25 cellular contexts compared by ENCODE assay signal in genomic region chr16:68197250-68197649, GRCh38. TPM values are rescaled to one million over a fixed set of nuclear protein-coding genes. Genes with fewer than 3 reads are reported as not detected.
A peak's percentile ranks its signal among the peaks of the same experiment; 100 is the strongest.
DNase-seq lines count a peak whose midpoint lies in the region; ATAC-seq, FAIRE-seq and TF ChIP-seq lines count a peak whose summit lies in the region.
"Had no signal": no experiment of that assay in that cellular context is flagged by ENCODE, and none has a peak within 500 bp of the region (broad histone marks: within the 10 kb centered on the region; RNA-seq: fewer than 3 reads in every experiment).

No MANE protein-coding gene starts in this region.

- no peak overlapping the region for H2BK15ac ChIP-seq in IMR-90 (ENCODE audit: low read depth, low read length)
- no peak overlapping the region for H2BK15ac ChIP-seq in mesenchymal stem cell (ENCODE audit: low read depth, poor library complexity, severe bottlenecking)

- no peak for TF ChIP-seq POLR2A in IMR-90 (IDR thresholded peaks at IDR 0.05; ENCODE audit: low read depth, low read length)
- TF ChIP-seq POLR2A in testis (IDR thresholded peaks at IDR 0.05): no peak

- 0 out of 2 replicates have a peak, but pooled peaks cover 3% of the 10 kb centered on the region for H3K9me1 ChIP-seq in IMR-90 (ENCODE audit: insufficient read depth, low read length)

- H2BK120ac ChIP-seq in IMR-90 (ENCODE audit: low read depth, low read length) (no peak overlapping the region), mesenchymal stem cell (ENCODE audit: low read depth, low read length) (no peak overlapping the region)

- H4K91ac ChIP-seq in IMR-90 (ENCODE audit: insufficient read depth, low read depth, low read length): no peak overlapping the region
- H4K91ac ChIP-seq in mesenchymal stem cell (ENCODE audit: low read length): no peak overlapping the region

- H3F3A ChIP-seq in PC-9 (ENCODE audit: insufficient read depth, low read depth): peaks cover 16% of the 10 kb centered on the region

- H2AK9ac ChIP-seq in IMR-90 (replicated peaks; ENCODE audit: low read depth, low read length, poor library complexity): no peak overlapping the region

- H4K5ac ChIP-seq in IMR-90 (ENCODE audit: low read depth, low read length): no peak overlapping the region

- H3K27ac Mint-ChIP-seq in Calu3 (ENCODE audit: unreplicated experiment): no peak overlapping the region
- H3K27ac Mint-ChIP-seq: activated T-helper 2 cell treated with anti-CD3 and anti-CD28 coated beads, Interferon-gamma antibody, Interleukin-2, Interleukin-4, amounts not matched to agents 10 μg/mL and 5 μg/mL and 100 μg/mL, durations not matched to agents 14 hours and 24 hours and 36 hours had no signal

- no peak for TF ChIP-seq CTCF in Calu3 (IDR thresholded peaks at IDR 0.05; ENCODE audit: unreplicated experiment)
- TF ChIP-seq CTCF in IMR-90 (conservative IDR thresholded peaks at IDR 0.05; ENCODE audit: low read depth, low read length): no peak
- TF ChIP-seq CTCF in brain microvascular endothelial cell (IDR thresholded peaks at IDR 0.05; ENCODE audit: low read depth, low read length, missing control alignments): no peak
- TF ChIP-seq CTCF in PC-9 (conservative IDR thresholded peaks at IDR 0.05): no peak
- no peak for TF ChIP-seq CTCF in testis (IDR thresholded peaks at IDR 0.05)
- no peak for TF ChIP-seq CTCF in dorsolateral prefrontal cortex (IDR thresholded peaks at IDR 0.05 in 54 of 56, conservative IDR thresholded peaks at IDR 0.05 in 2 of 56; ENCODE audit: low read depth in 1 of 56, partially characterized antibody in 56 of 56)

- H2AK5ac ChIP-seq in IMR-90 (ENCODE audit: low read depth, low read length) (no peak overlapping the region), mesenchymal stem cell (ENCODE audit: low read length, severe bottlenecking) (no peak overlapping the region)

- H3K56ac ChIP-seq in IMR-90 (ENCODE audit: extremely low read depth, insufficient read depth, low read length): no peak overlapping the region

- H3K27me3 ChIP-seq in IMR-90 (ENCODE audit: control insufficient read depth, insufficient read depth, low read length): no peaks in the 10 kb centered on the region
- H3K27me3 ChIP-seq in brain microvascular endothelial cell (replicated peaks): no peaks in the 10 kb centered on the region
- H3K27me3 ChIP-seq in mesenchymal stem cell (ENCODE audit: control insufficient read depth in 1 of 2, insufficient read depth in 1 of 2, low read length in 2 of 2): no peaks in the 10 kb centered on the region
- H3K27me3 ChIP-seq in PC-9 (ENCODE audit: insufficient read depth, low read depth): no peaks in the 10 kb centered on the region
- no peaks in the 10 kb centered on the region for H3K27me3 ChIP-seq in testis
- H3K27me3 ChIP-seq in dorsolateral prefrontal cortex: no peaks in the 10 kb centered on the region
- H3K27me3 ChIP-seq: gastroesophageal sphincter, left lung, tibial nerve had no signal

- CTCF ChIA-PET in Calu3 (lab: Charles Lee): interaction anchor here (0.6 kb wide), 1 partner anchor 402 kb away, joined by 3 read pairs; no protein-coding TSS in a partner anchor
- CTCF ChIA-PET in IMR-90 (lab: Yijun Ruan, JAX): no interaction called here
- CTCF ChIA-PET in PC-9 (lab: Charles Lee): no interaction called here

- ATAC-seq in IMR-90 (ENCODE audit: low read depth): peak; percentile 57
- ATAC-seq: CD8-positive, alpha-beta T cell; gastroesophageal sphincter; left lung; stimulated activated naive CD8-positive, alpha-beta T cell treated with anti-CD3 and anti-CD28 coated beads, Interleukin-15, Interleukin-2, amounts not matched to agents 100 U/mL and 50 U/mL, for 24 hours had no signal

- H3K9me3 ChIP-seq in IMR-90 (ENCODE audit: control insufficient read depth, insufficient read depth, low read length) (no peaks in the 10 kb centered on the region), mesenchymal stem cell (ENCODE audit: control insufficient read depth, low read length) (no peaks in the 10 kb centered on the region), PC-9 (ENCODE audit: insufficient read depth, low read depth) (no peaks in the 10 kb centered on the region), testis (no peaks in the 10 kb centered on the region)
- H3K9me3 ChIP-seq: gastroesophageal sphincter, left lung, prostate gland, tibial nerve had no signal

- H3K23ac ChIP-seq in IMR-90 (ENCODE audit: low read depth, low read length) (no peak overlapping the region), mesenchymal stem cell (ENCODE audit: low read length in 2 of 2) (no peak overlapping the region)

- in situ Hi-C loops in IMR-90 (cut with MboI; ENCODE audit: low sequenced_read_pairs) (no loop called here), brain microvascular endothelial cell (cut with HindIII; ENCODE audit: low pct_ligation_motif_present, low sequenced_read_pairs) (no loop called here)

- no peak overlapping the region for H3K9ac ChIP-seq in IMR-90 (ENCODE audit: low read depth, low read length)
- H3K9ac ChIP-seq in mesenchymal stem cell (ENCODE audit: low read length): no peak overlapping the region

- H3K36me3 ChIP-seq in IMR-90 (ENCODE audit: control insufficient read depth, insufficient read depth, low read length) (peaks cover 4% of the 10 kb centered on the region; the same call in 1 of the 2 replicates), brain microvascular endothelial cell (replicated peaks) (no peaks in the 10 kb centered on the region), mesenchymal stem cell (ENCODE audit: control insufficient read depth in 1 of 2, insufficient read depth in 2 of 2, low read depth in 1 of 2, low read length in 2 of 2) (peaks cover 4 to 19% of the 10 kb centered on the region in 2 experiments), PC-9 (ENCODE audit: low read depth) (no peaks in the 10 kb centered on the region), testis (ENCODE audit: low read depth, missing control alignments) (no peaks in the 10 kb centered on the region)
- H3K36me3 ChIP-seq: prostate gland had no signal

- no peak for TF ChIP-seq RAD21 in IMR-90 (IDR thresholded peaks at IDR 0.05; ENCODE audit: low read length)

- H3K4me3 ChIP-seq in IMR-90 (ENCODE audit: insufficient read depth, low read depth, low read length) (no peak overlapping the region), brain microvascular endothelial cell (ENCODE audit: low read depth, low read length) (no peak overlapping the region), mesenchymal stem cell (ENCODE audit: insufficient read depth in 1 of 2, low read depth in 1 of 2, low read length in 2 of 2) (no peak overlapping the region), PC-9 (no peak overlapping the region), testis (no peak overlapping the region), dorsolateral prefrontal cortex (no peak overlapping the region)
- H3K4me3 ChIP-seq: gastroesophageal sphincter, left lung, prostate gland, tibial nerve had no signal

- H3K18ac ChIP-seq in IMR-90 (ENCODE audit: low read depth, low read length): no peak overlapping the region
- peak overlapping the region in 1 of 2 experiments; percentile 18 for H3K18ac ChIP-seq in mesenchymal stem cell (ENCODE audit: low read depth in 1 of 2, low read length in 2 of 2)

- H3K4ac ChIP-seq in IMR-90 (ENCODE audit: low read depth, low read length) (no peak overlapping the region), mesenchymal stem cell (ENCODE audit: low read depth in 1 of 2, low read length in 2 of 2) (no peak overlapping the region)

- no peaks in the 10 kb centered on the region for H3K79me2 ChIP-seq in PC-9 (ENCODE audit: low read depth)

- H3K4me1 ChIP-seq in IMR-90 (ENCODE audit: control insufficient read depth, insufficient read depth, low read length): peaks cover 6% of the 10 kb centered on the region
- peaks cover 1% of the 10 kb centered on the region for H3K4me1 ChIP-seq in mesenchymal stem cell (ENCODE audit: control insufficient read depth, insufficient read depth, low read depth, low read length)
- H3K4me1 ChIP-seq in PC-9 (replicated peaks; ENCODE audit: insufficient read depth): peaks cover 17% of the 10 kb centered on the region
- H3K4me1 ChIP-seq in testis: peaks cover 3% of the 10 kb centered on the region
- H3K4me1 ChIP-seq: left lung, prostate gland had no signal

- H3K9me2 ChIP-seq in PC-9 (ENCODE audit: insufficient read depth): no peaks in the 10 kb centered on the region

- H2BK12ac ChIP-seq in mesenchymal stem cell (ENCODE audit: low read length in 2 of 2): no peak overlapping the region

- H3K4me2 ChIP-seq in IMR-90 (ENCODE audit: low read depth, low read length) (no peak overlapping the region), mesenchymal stem cell (ENCODE audit: low read length, poor library complexity, severe bottlenecking) (no peak overlapping the region), PC-9 (no peak overlapping the region)

- no TSS peak for BruUV-seq in Calu3 (replicated peaks; lab: Mats Ljungman, UMichigan)
- BruUV-seq in IMR-90 (replicated peaks; lab: Mats Ljungman, UMichigan): no TSS peak
- no TSS peak for BruUV-seq in PC-9 (replicated peaks; lab: Mats Ljungman, UMichigan)

- H2BK5ac ChIP-seq in IMR-90 (ENCODE audit: low read depth, low read length, poor library complexity, severe bottlenecking) (no peak overlapping the region), mesenchymal stem cell (ENCODE audit: low read depth, low read length, poor library complexity, severe bottlenecking) (no peak overlapping the region)

- H2AFZ ChIP-seq in IMR-90 (replicated peaks; ENCODE audit: low read length, poor library complexity) (no peak overlapping the region), mesenchymal stem cell (ENCODE audit: low read depth, low read length) (no peak overlapping the region), PC-9 (no peak overlapping the region)

- H4K8ac ChIP-seq in IMR-90 (ENCODE audit: low read depth in 2 of 2, low read length in 2 of 2): no peak overlapping the region; a peak in 1 of 4 replicates
- no peak overlapping the region for H4K8ac ChIP-seq in mesenchymal stem cell (ENCODE audit: low read length)

- H3K9me3 Mint-ChIP-seq in Calu3 (ENCODE audit: low read depth, unreplicated experiment): no peaks in the 10 kb centered on the region
- H3K9me3 Mint-ChIP-seq: activated T-helper 2 cell treated with anti-CD3 and anti-CD28 coated beads, Interferon-gamma antibody, Interleukin-2, Interleukin-4, amounts not matched to agents 10 μg/mL and 5 μg/mL and 100 μg/mL, durations not matched to agents 14 hours and 24 hours and 36 hours; CD8-positive, alpha-beta T cell had no signal

- POLR2A ChIA-PET in IMR-90 (lab: Charles Lee; ENCODE audit: unreplicated experiment): interaction anchor here (0.6 kb wide), 1 partner anchor 76 kb away, joined by 3 read pairs; no protein-coding TSS in a partner anchor
- POLR2A ChIA-PET in PC-9 (lab: Charles Lee; ENCODE audit: unreplicated experiment): no interaction called here

- peaks cover 5 to 9% of the 10 kb centered on the region in 2 experiments; a peak in 2 of 4 replicates for H3K79me1 ChIP-seq in IMR-90 (ENCODE audit: low read depth in 1 of 2, low read length in 2 of 2)
- peaks cover 13% of the 10 kb centered on the region for H3K79me1 ChIP-seq in mesenchymal stem cell (replicated peaks; ENCODE audit: low read length, poor library complexity, severe bottlenecking)

- H4K20me1 ChIP-seq in IMR-90 (ENCODE audit: insufficient read depth, low read length) (peaks cover 14% of the 10 kb centered on the region), PC-9 (ENCODE audit: insufficient read depth) (peaks cover 4% of the 10 kb centered on the region; the same call in 1 of the 2 replicates)

- intact Hi-C loops in Calu3 (cut with micrococcal nuclease; ENCODE audit: unreplicated experiment) (no loop called here), IMR-90 (cut with micrococcal nuclease) (no loop called here), PC-9 (cut with micrococcal nuclease; ENCODE audit: unreplicated experiment) (no loop called here), testis (cut with DNase I; ENCODE audit: low total_unique reads) (no loop called here), dorsolateral prefrontal cortex (cut with DNase I) (no loop called here)

- H3K36me3 Mint-ChIP-seq in Calu3 (ENCODE audit: insufficient read depth, unreplicated experiment): peaks cover 11% of the 10 kb centered on the region

- no peak for FAIRE-seq in frontal cortex (lab: Jason Lieb, UNC)
- FAIRE-seq: GM18507, TTC549 had no signal

- H3K27ac ChIP-seq in IMR-90 (ENCODE audit: insufficient read depth, low read length): no peak overlapping the region
- H3K27ac ChIP-seq in brain microvascular endothelial cell: no peak overlapping the region
- peak overlapping the region; percentile 82 for H3K27ac ChIP-seq in mesenchymal stem cell (ENCODE audit: low read length, poor library complexity, severe bottlenecking)
- no peak overlapping the region for H3K27ac ChIP-seq in PC-9
- no peak overlapping the region for H3K27ac ChIP-seq in testis
- H3K27ac ChIP-seq in dorsolateral prefrontal cortex: no peak overlapping the region
- H3K27ac ChIP-seq: gastroesophageal sphincter, left lung, prostate gland, tibial nerve had no signal

- no peaks in the 10 kb centered on the region for H3K27me3 Mint-ChIP-seq in Calu3 (ENCODE audit: unreplicated experiment)

- no peak overlapping the region for H3K4me3 Mint-ChIP-seq in Calu3 (ENCODE audit: low read depth, unreplicated experiment)
- H3K4me3 Mint-ChIP-seq: CD8-positive, alpha-beta T cell had no signal

- DNase-seq in Calu3: peak; percentile 11
- peak; percentile 40 for DNase-seq in IMR-90
- peak; percentile 45 for DNase-seq in brain microvascular endothelial cell
- peak; percentile 20 for DNase-seq in mesenchymal stem cell
- DNase-seq in PC-9: no peak
- no peak for DNase-seq in testis
- no peak for DNase-seq in frontal cortex (ENCODE audit: low spot score in 2 of 2)
- no peak for DNase-seq in dorsolateral prefrontal cortex
- DNase-seq: activated CD4-positive, alpha-beta T cell treated with anti-CD3 and anti-CD28 coated beads for 4 hours; CD8-positive, alpha-beta T cell; dermis blood vessel endothelial cell; DND-41; left lung; NCI-H1436; NCI-H2171 treated with DMSO at 0.1 percent for 48 hours; NCI-H69; SHP77 treated with DMSO at 0.1 percent for 48 hours; stimulated activated CD4-positive, alpha-beta T cell treated with anti-CD3 and anti-CD28 coated beads, Interleukin-4, amount 100 ng/mL, for 1 hour; stimulated activated naive CD8-positive, alpha-beta T cell treated with anti-CD3 and anti-CD28 coated beads, Interleukin-15, Interleukin-2, amounts not matched to agents 100 U/mL and 50 U/mL, for 24 hours had no signal

- H3K14ac ChIP-seq in IMR-90 (replicated peaks; ENCODE audit: low read depth, low read length) (no peak overlapping the region), mesenchymal stem cell (ENCODE audit: low read length in 2 of 2) (no peak overlapping the region)

- H3K4me1 Mint-ChIP-seq in Calu3 (ENCODE audit: low read depth, unreplicated experiment): peaks cover 11% of the 10 kb centered on the region

- WGBS in IMR-90 (ENCODE audit: extremely low coverage in 2 of 2, insufficient read length in 1 of 2), 2 experiments: no CpG with 5 or more reads among the region's 2 CpGs
- 98% methylated on average over 2 of the region's 2 CpGs for WGBS in mesenchymal stem cell
- 86 to 100% methylated on average over 2 of the region's 2 CpGs for WGBS in testis, 2 donors

- no peak overlapping the region for H2BK20ac ChIP-seq in IMR-90 (ENCODE audit: low read depth, low read length)

- dilution Hi-C loops in IMR-90 (cut with HindIII; ENCODE audit: low sequenced_read_pairs, unreplicated experiment): no loop called here

RNA-seq across cellular contexts. Expression of gene ESRP2, which starts 38.7 kb away (rescaled TPM):
- total RNA-seq in Calu3 (2022) (100 and 103 TPM in 2 replicates), IMR-90 (2012; rRNA removed) (under 0.01 TPM in 1 of 2 replicates, not detected in the other), PC-9 (2021) (36.4 and 45.0 TPM in 2 replicates), testis (10 to 100 TPM; 12.8 to 14.6 TPM), frontal cortex (not detected), dorsolateral prefrontal cortex (1 to 10 TPM in 7 of 120 experiments, under 1 TPM in 39, not detected in 74; 0.10 to 3.0 (median 0.37) TPM)
- polyA plus RNA-seq in IMR-90 (2012; rRNA removed) (0.07 and 0.14 TPM in 2 replicates), testis (ENCODE audit: insufficient read depth, low read depth, low replicate concordance) (30.6 TPM)
- polyA plus RNA-seq in IMR-90 (2012; cell fraction: cytosol; rRNA removed): 0.07 TPM in 1 of 2 replicates, not detected in the other
- polyA plus RNA-seq in IMR-90 (2012; cell fraction: nucleus; rRNA removed; ENCODE audit: low replicate concordance): 0.32 and 0.53 TPM in 2 replicates
- polyA plus RNA-seq in mesenchymal stem cell (2013, experiment 1 of 2): 0.04 TPM
- 0.03 TPM for polyA plus RNA-seq in mesenchymal stem cell (2013, experiment 2 of 2)
- total RNA-seq: CD8-positive, alpha-beta T cell had no signal

RNA-seq across cellular contexts. Expression of gene PLA2G15, which starts 47.9 kb away (rescaled TPM):
- 16.9 and 22.5 TPM in 2 replicates for total RNA-seq in Calu3 (2022)
- total RNA-seq in IMR-90 (2012; rRNA removed): 18.1 and 19.5 TPM in 2 replicates
- polyA plus RNA-seq in IMR-90 (2012; rRNA removed): 31.7 and 34.4 TPM in 2 replicates
- polyA plus RNA-seq in IMR-90 (2012; cell fraction: cytosol; rRNA removed): 22.4 and 36.7 TPM in 2 replicates
- 13.4 and 30.8 TPM in 2 replicates for polyA plus RNA-seq in IMR-90 (2012; cell fraction: nucleus; rRNA removed; ENCODE audit: low replicate concordance)
- polyA plus RNA-seq in mesenchymal stem cell (2013, experiment 1 of 2): 26.1 TPM
- polyA plus RNA-seq in mesenchymal stem cell (2013, experiment 2 of 2): 25.9 TPM
- 13.4 and 14.0 TPM in 2 replicates for total RNA-seq in PC-9 (2021)
- total RNA-seq in testis: 10 to 100 TPM; 37.2 to 44.7 TPM
- polyA plus RNA-seq in testis (ENCODE audit: insufficient read depth, low read depth, low replicate concordance): 27.3 TPM
- total RNA-seq in frontal cortex: 18.3 TPM
- 10 to 100 TPM; 13.4 to 34.2 (median 20.2) TPM for total RNA-seq in dorsolateral prefrontal cortex

Comparison
In these comparisons a context has a peak if more than half of its experiments do, and no peak if none do; other contexts are left out.
1. DNase-seq: peak in Calu3 (single experiment), IMR-90 (single experiment), brain microvascular endothelial cell (single experiment) and mesenchymal stem cell (single experiment); none in PC-9 (0 of 2), testis (single experiment), frontal cortex (0 of 2) and dorsolateral prefrontal cortex (0 of 10).